14 cellular contexts compared by ENCODE assay signal in genomic region chr10:72736881-72737280, GRCh38. TPM values are rescaled to one million over a fixed set of nuclear protein-coding genes. Genes with fewer than 3 reads are reported as not detected.
DNase-seq lines count a peak whose midpoint lies in the region; ATAC-seq and TF ChIP-seq lines count a peak whose summit lies in the region.
"Had no signal": no experiment of that assay in that cellular context is flagged by ENCODE, and none has a peak within 500 bp of the region (broad histone marks: within the 10 kb centered on the region; RNA-seq: fewer than 3 reads in every experiment).

No MANE protein-coding gene starts in this region.

- H3K4me1 ChIP-seq in BLaER1 (peaks cover 42% of the 10 kb centered on the region), SJSA1 (replicated peaks) (peaks cover 49% of the 10 kb centered on the region), right cardiac atrium (ENCODE audit: control insufficient read depth, insufficient read depth, low read length) (peaks cover 3% of the 10 kb centered on the region), rectal smooth muscle tissue (ENCODE audit: control insufficient read depth, insufficient read depth, low read length) (peaks cover 23% of the 10 kb centered on the region)

- H3K27me3 ChIP-seq in BLaER1 = no peaks in the 10 kb centered on the region
- H3K27me3 ChIP-seq in SJSA1 (replicated peaks) = no peaks in the 10 kb centered on the region
- no peaks in the 10 kb centered on the region for H3K27me3 ChIP-seq in right cardiac atrium (ENCODE audit: control insufficient read depth, insufficient read depth)
- no peaks in the 10 kb centered on the region for H3K27me3 ChIP-seq in rectal smooth muscle tissue (ENCODE audit: control insufficient read depth, insufficient read depth, low read length)
- H3K27me3 ChIP-seq: spleen had no signal

- H3K9ac ChIP-seq in BLaER1 = no peak overlapping the region
- H3K9ac ChIP-seq in rectal smooth muscle tissue (ENCODE audit: low read length) = no peak overlapping the region

- intact Hi-C loops in right cardiac atrium (cut with DNase I) = no loop called here

- ATAC-seq in right cardiac atrium = no peak

- WGBS in right cardiac atrium = 59% methylated on average over 3 of the region's 3 CpGs

- H3K4me2 ChIP-seq in BLaER1 = peak overlapping the region; percentile 75

- H3K4me3 ChIP-seq in BLaER1 (no peak overlapping the region), SJSA1 (no peak overlapping the region), right cardiac atrium (ENCODE audit: low read length) (no peak overlapping the region), rectal smooth muscle tissue (ENCODE audit: low read length) (no peak overlapping the region)
- H3K4me3 ChIP-seq: spleen had no signal

- no peak overlapping the region for H3K27ac ChIP-seq in BLaER1
- H3K27ac ChIP-seq in SJSA1 = peak overlapping the region; percentile 76
- peak overlapping the region; percentile 68 for H3K27ac ChIP-seq in right cardiac atrium (ENCODE audit: low read length)
- H3K27ac ChIP-seq in rectal smooth muscle tissue (ENCODE audit: low read depth, low read length) = peak overlapping the region; percentile 38

- DNase-seq in SJSA1 (ENCODE audit: low read depth in 1 of 2, low spot score in 2 of 2) = peak in 1 of 2 experiments; percentile 51
- DNase-seq in right cardiac atrium = no peak
- DNase-seq in islet precursor cell = no peak
- DNase-seq in NCI-H2107 treated with DMSO at 0.1 percent for 48 hours (lab: John Stamatoyannopoulos, UW; ENCODE audit: unreplicated experiment) = no peak
- DNase-seq in GM10266 (ENCODE audit: extremely low spot score) = no peak
- no peak for DNase-seq in NCI-H2227 (lab: John Stamatoyannopoulos, UW; ENCODE audit: unreplicated experiment)
- DNase-seq: activated T-cell treated with anti-CD3 and anti-CD28 coated beads, Interleukin-2, amount 50 U/mL, for 48 hours; effector CD8-positive, alpha-beta T cell; kidney glomerular epithelial cell; NCI-H1930; RPMI8226; spleen had no signal

- no peak for TF ChIP-seq CTCF in GM10266 (IDR thresholded peaks at IDR 0.05; ENCODE audit: control insufficient read depth, insufficient read depth, low read depth, missing control alignments)

- 0 out of 2 replicates have a peak, but pooled peaks cover 6% of the 10 kb centered on the region for H3K9me3 ChIP-seq in BLaER1
- no peaks in the 10 kb centered on the region for H3K9me3 ChIP-seq in SJSA1 (replicated peaks)
- no peaks in the 10 kb centered on the region for H3K9me3 ChIP-seq in right cardiac atrium (ENCODE audit: control insufficient read depth, low read length)
- H3K9me3 ChIP-seq: spleen had no signal

- no peaks in the 10 kb centered on the region for H4K20me1 ChIP-seq in BLaER1

- peaks cover 3% of the 10 kb centered on the region; the same call in 1 of the 2 replicates for H3K36me3 ChIP-seq in BLaER1
- H3K36me3 ChIP-seq in SJSA1 = no peaks in the 10 kb centered on the region
- no peaks in the 10 kb centered on the region for H3K36me3 ChIP-seq in rectal smooth muscle tissue (ENCODE audit: control insufficient read depth, insufficient read depth, low read length)
- H3K36me3 ChIP-seq: spleen had no signal

RNA-seq across cellular contexts. Expression of gene MCU, which starts 44.9 kb away (rescaled TPM):
- total RNA-seq in SJSA1 (2014; rRNA removed; shearing (Covaris generic)) = 35.0 and 59.9 TPM in 2 replicates
- 10 to 100 TPM; 17.7 to 22.1 (median 18.8) TPM for total RNA-seq in right cardiac atrium
- polyA plus RNA-seq in right cardiac atrium = 14.2 TPM
